Comparison of ENCODE assay signal across 2 cellular contexts in the genomic region with DNA sequence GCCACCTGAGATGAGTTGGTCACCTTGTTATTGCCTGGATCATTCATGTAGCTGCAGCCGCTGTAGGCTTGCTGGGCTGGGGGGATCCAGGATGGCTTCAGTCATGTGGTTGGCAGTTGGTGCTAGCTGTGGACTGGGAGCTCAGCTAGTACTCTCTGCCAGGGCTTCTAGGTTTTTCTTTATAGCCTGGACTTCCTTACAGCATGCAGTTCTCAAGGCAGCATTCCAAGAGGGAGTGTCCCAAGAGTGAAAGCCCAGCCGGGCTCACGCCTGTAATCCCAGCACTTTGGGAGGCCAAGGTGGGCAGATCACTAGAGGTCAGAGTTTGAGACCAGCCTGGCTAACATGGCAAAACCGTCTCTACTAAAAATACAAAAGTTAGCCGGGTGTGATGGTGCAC.
TF ChIP-seq lines count a peak whose summit lies in the region.

No MANE protein-coding gene starts in this region.

TF ChIP-seq in IMR-90, 13 proteins besides CTCF, POLR2A, EP300 and RAD21:
- TF ChIP-seq BHLHE40 (IDR thresholded peaks at IDR 0.05; ENCODE audit: low read depth, low read length) (no peak), MAFK (IDR thresholded peaks at IDR 0.05; ENCODE audit: low read depth, low read length) (no peak), NFE2L2 (IDR thresholded peaks at IDR 0.05; ENCODE audit: low read depth, low read length) (no peak), RCOR1 (IDR thresholded peaks at IDR 0.05; ENCODE audit: insufficient replicate concordance, low read length) (no peak), CEBPB (IDR thresholded peaks at IDR 0.05; ENCODE audit: low read depth, low read length) (no peak), RFX5 (IDR thresholded peaks at IDR 0.05; ENCODE audit: low read depth, low read length) (no peak)
- TF ChIP-seq, protein P1, sequence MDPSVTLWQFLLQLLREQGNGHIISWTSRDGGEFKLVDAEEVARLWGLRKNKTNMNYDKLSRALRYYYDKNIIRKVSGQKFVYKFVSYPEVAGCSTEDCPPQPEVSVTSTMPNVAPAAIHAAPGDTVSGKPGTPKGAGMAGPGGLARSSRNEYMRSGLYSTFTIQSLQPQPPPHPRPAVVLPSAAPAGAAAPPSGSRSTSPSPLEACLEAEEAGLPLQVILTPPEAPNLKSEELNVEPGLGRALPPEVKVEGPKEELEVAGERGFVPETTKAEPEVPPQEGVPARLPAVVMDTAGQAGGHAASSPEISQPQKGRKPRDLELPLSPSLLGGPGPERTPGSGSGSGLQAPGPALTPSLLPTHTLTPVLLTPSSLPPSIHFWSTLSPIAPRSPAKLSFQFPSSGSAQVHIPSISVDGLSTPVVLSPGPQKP (IDR thresholded peaks at IDR 0.05; ENCODE audit: borderline replicate concordance, low read depth, low read length): no peak
- TF ChIP-seq, protein P2, sequence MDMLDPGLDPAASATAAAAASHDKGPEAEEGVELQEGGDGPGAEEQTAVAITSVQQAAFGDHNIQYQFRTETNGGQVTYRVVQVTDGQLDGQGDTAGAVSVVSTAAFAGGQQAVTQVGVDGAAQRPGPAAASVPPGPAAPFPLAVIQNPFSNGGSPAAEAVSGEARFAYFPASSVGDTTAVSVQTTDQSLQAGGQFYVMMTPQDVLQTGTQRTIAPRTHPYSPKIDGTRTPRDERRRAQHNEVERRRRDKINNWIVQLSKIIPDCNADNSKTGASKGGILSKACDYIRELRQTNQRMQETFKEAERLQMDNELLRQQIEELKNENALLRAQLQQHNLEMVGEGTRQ (IDR thresholded peaks at IDR 0.05; ENCODE audit: low read depth, low read length): no peak

TF ChIP-seq in GM23338, 12 proteins besides CTCF, POLR2A, EP300 and RAD21:
- no peak for TF ChIP-seq JUNB (IDR thresholded peaks at IDR 0.05; ENCODE audit: unreplicated experiment)
- TF ChIP-seq, protein P3, sequence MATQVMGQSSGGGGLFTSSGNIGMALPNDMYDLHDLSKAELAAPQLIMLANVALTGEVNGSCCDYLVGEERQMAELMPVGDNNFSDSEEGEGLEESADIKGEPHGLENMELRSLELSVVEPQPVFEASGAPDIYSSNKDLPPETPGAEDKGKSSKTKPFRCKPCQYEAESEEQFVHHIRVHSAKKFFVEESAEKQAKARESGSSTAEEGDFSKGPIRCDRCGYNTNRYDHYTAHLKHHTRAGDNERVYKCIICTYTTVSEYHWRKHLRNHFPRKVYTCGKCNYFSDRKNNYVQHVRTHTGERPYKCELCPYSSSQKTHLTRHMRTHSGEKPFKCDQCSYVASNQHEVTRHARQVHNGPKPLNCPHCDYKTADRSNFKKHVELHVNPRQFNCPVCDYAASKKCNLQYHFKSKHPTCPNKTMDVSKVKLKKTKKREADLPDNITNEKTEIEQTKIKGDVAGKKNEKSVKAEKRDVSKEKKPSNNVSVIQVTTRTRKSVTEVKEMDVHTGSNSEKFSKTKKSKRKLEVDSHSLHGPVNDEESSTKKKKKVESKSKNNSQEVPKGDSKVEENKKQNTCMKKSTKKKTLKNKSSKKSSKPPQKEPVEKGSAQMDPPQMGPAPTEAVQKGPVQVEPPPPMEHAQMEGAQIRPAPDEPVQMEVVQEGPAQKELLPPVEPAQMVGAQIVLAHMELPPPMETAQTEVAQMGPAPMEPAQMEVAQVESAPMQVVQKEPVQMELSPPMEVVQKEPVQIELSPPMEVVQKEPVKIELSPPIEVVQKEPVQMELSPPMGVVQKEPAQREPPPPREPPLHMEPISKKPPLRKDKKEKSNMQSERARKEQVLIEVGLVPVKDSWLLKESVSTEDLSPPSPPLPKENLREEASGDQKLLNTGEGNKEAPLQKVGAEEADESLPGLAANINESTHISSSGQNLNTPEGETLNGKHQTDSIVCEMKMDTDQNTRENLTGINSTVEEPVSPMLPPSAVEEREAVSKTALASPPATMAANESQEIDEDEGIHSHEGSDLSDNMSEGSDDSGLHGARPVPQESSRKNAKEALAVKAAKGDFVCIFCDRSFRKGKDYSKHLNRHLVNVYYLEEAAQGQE (IDR thresholded peaks at IDR 0.05; ENCODE audit: unreplicated experiment): no peak
- TF ChIP-seq, protein P4, sequence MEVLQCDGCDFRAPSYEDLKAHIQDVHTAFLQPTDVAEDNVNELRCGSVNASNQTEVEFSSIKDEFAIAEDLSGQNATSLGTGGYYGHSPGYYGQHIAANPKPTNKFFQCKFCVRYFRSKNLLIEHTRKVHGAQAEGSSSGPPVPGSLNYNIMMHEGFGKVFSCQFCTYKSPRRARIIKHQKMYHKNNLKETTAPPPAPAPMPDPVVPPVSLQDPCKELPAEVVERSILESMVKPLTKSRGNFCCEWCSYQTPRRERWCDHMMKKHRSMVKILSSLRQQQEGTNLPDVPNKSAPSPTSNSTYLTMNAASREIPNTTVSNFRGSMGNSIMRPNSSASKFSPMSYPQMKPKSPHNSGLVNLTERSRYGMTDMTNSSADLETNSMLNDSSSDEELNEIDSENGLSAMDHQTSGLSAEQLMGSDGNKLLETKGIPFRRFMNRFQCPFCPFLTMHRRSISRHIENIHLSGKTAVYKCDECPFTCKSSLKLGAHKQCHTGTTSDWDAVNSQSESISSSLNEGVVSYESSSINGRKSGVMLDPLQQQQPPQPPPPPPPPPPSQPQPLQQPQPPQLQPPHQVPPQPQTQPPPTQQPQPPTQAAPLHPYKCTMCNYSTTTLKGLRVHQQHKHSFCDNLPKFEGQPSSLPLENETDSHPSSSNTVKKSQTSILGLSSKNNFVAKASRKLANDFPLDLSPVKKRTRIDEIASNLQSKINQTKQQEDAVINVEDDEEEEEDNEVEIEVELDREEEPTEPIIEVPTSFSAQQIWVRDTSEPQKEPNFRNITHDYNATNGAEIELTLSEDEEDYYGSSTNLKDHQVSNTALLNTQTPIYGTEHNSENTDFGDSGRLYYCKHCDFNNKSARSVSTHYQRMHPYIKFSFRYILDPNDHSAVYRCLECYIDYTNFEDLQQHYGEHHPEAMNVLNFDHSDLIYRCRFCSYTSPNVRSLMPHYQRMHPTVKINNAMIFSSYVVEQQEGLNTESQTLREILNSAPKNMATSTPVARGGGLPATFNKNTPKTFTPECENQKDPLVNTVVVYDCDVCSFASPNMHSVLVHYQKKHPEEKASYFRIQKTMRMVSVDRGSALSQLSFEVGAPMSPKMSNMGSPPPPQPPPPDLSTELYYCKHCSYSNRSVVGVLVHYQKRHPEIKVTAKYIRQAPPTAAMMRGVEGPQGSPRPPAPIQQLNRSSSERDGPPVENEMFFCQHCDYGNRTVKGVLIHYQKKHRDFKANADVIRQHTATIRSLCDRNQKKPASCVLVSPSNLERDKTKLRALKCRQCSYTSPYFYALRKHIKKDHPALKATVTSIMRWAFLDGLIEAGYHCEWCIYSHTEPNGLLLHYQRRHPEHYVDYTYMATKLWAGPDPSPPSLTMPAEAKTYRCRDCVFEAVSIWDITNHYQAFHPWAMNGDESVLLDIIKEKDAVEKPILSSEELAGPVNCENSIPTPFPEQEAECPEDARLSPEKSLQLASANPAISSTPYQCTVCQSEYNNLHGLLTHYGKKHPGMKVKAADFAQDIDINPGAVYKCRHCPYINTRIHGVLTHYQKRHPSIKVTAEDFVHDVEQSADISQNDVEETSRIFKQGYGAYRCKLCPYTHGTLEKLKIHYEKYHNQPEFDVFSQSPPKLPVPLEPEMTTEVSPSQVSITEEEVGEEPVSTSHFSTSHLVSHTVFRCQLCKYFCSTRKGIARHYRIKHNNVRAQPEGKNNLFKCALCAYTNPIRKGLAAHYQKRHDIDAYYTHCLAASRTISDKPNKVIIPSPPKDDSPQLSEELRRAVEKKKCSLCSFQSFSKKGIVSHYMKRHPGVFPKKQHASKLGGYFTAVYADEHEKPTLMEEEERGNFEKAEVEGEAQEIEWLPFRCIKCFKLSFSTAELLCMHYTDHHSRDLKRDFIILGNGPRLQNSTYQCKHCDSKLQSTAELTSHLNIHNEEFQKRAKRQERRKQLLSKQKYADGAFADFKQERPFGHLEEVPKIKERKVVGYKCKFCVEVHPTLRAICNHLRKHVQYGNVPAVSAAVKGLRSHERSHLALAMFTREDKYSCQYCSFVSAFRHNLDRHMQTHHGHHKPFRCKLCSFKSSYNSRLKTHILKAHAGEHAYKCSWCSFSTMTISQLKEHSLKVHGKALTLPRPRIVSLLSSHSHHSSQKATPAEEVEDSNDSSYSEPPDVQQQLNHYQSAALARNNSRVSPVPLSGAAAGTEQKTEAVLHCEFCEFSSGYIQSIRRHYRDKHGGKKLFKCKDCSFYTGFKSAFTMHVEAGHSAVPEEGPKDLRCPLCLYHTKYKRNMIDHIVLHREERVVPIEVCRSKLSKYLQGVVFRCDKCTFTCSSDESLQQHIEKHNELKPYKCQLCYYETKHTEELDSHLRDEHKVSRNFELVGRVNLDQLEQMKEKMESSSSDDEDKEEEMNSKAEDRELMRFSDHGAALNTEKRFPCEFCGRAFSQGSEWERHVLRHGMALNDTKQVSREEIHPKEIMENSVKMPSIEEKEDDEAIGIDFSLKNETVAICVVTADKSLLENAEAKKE (CRISPR knock-in tag; IDR thresholded peaks at IDR 0.05): no peak
- no peak for TF ChIP-seq EZH2 (IDR thresholded peaks at IDR 0.05; ENCODE audit: low read depth, unreplicated experiment)
- no peak for TF ChIP-seq POLR2AphosphoS5 (IDR thresholded peaks at IDR 0.05; ENCODE audit: low read depth)
- TF ChIP-seq, protein P5, sequence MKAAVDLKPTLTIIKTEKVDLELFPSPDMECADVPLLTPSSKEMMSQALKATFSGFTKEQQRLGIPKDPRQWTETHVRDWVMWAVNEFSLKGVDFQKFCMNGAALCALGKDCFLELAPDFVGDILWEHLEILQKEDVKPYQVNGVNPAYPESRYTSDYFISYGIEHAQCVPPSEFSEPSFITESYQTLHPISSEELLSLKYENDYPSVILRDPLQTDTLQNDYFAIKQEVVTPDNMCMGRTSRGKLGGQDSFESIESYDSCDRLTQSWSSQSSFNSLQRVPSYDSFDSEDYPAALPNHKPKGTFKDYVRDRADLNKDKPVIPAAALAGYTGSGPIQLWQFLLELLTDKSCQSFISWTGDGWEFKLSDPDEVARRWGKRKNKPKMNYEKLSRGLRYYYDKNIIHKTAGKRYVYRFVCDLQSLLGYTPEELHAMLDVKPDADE (IDR thresholded peaks at IDR 0.05): no peak
- no peak for TF ChIP-seq EZH2phosphoT487 (IDR thresholded peaks at IDR 0.05; ENCODE audit: unreplicated experiment)
- TF ChIP-seq NANOG (IDR thresholded peaks at IDR 0.05; ENCODE audit: borderline replicate concordance): no peak
- no peak for TF ChIP-seq ZNF331 (CRISPR knock-in tag; IDR thresholded peaks at IDR 0.05; ENCODE audit: low read depth)
- TF ChIP-seq CREB1 (CRISPR knock-in tag; IDR thresholded peaks at IDR 0.05; ENCODE audit: low read depth): no peak
- no peak for TF ChIP-seq ZNF114 (CRISPR knock-in tag; IDR thresholded peaks at IDR 0.05)
- TF ChIP-seq STAT1 (IDR thresholded peaks at IDR 0.05; ENCODE audit: unreplicated experiment): no peak
TF ChIP-seq in GM23338: peak in this region for 0.
